Comparison of ENCODE assay signal across 24 cellular contexts in genomic region chr4:147874109-147874508, GRCh38.
"Had no signal": no experiment of that assay in that cellular context is flagged by ENCODE, and none has a peak within 500 bp of the region (broad histone marks: within the 10 kb centered on the region; RNA-seq: fewer than 3 reads in every experiment).

No MANE protein-coding gene starts in this region.

- H3K4me3 ChIP-seq: MG63, SJSA1, SK-N-MC had no signal

- DNase-seq: Karpas-422, KG1, MG63, NCI-H1092, NCI-H1105 treated with DMSO at 0.1 percent for 48 hours, NCI-H1417 treated with DMSO at 0.1 percent for 48 hours, NCI-H146, NCI-H1694 treated with DMSO at 0.1 percent for 48 hours, NCI-H1930, NCI-H2081, NCI-H2107, NCI-H226, NCI-H446, NCI-H510A, NCI-H524 treated with DMSO at 0.1 percent for 48 hours, NCI-H69, NCI-H774, Right ventricle myocardium superior, RPMI8226, SIG-M5, T-cell had no signal

- H3K27me3 ChIP-seq: MG63, SJSA1 had no signal

- H3K36me3 ChIP-seq: MG63 had no signal

- H3K4me3 Mint-ChIP-seq: T-cell had no signal

- H3K27me3 Mint-ChIP-seq: T-cell had no signal

- H3K9me3 ChIP-seq: MG63, SJSA1 had no signal

- H3K4me1 ChIP-seq: SJSA1 had no signal

- H3K9me3 Mint-ChIP-seq: T-cell had no signal

- H3K27ac Mint-ChIP-seq: T-cell had no signal

- ATAC-seq: T-cell had no signal

- H3K4me1 Mint-ChIP-seq: T-cell had no signal

- FAIRE-seq: RCC 7860 had no signal

- H3K27ac ChIP-seq: SJSA1, SK-N-MC had no signal
